8 cellular contexts compared by ENCODE assay signal in the genomic region with DNA sequence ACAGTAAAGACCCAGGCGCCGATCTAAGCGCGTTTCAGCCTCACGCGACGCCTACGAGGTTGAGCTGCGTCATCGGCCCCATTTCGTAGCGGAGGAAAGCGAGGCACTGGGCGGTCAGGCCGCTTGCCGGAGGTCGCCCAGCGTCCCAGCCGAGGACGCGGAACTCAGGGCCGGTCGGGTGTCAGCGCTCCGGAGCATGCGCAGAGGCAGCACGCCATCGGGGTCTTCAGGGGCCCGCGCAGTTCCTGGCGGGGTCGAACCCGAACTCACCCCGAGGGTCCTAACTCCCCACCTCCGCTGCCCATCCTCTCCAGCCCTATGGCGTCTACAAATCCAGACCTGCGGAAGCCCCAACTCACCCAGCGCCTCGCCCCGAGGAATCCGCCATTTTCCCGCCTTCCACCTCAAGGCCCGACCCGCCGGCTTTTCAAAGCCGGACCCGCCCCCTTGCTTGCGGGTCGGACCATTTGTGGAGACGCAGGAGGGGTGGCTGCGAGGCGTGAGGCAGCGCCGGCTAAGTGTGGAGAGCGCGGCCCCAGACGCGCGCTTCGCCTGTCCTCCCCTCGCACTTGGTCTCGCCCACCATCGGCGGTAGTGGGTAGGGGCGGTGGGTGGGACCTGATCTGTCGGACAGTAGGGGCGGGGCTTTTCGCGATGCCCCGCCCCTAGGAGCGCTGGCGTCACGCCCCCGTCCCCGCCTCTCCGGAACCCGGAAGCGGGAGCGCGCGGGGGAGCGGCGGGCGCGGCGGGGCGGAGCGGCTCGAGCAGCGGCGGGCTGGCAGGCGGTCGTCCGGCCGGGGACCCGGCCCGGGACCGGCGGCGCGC. TPM values are rescaled to one million over a fixed set of nuclear protein-coding genes. Genes with fewer than 3 reads are reported as not detected.
DNase-seq lines count a peak whose midpoint lies in the region; ATAC-seq and TF ChIP-seq lines count a peak whose summit lies in the region.

A gene with protein sequence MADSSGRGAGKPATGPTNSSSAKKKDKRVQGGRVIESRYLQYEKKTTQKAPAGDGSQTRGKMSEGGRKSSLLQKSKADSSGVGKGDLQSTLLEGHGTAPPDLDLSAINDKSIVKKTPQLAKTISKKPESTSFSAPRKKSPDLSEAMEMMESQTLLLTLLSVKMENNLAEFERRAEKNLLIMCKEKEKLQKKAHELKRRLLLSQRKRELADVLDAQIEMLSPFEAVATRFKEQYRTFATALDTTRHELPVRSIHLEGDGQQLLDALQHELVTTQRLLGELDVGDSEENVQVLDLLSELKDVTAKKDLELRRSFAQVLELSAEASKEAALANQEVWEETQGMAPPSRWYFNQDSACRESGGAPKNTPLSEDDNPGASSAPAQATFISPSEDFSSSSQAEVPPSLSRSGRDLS (minus strand): TSS at position 418 of the 825 bp plus-strand sequence. CDS start 30 bp downstream, at position 388.
A gene with protein sequence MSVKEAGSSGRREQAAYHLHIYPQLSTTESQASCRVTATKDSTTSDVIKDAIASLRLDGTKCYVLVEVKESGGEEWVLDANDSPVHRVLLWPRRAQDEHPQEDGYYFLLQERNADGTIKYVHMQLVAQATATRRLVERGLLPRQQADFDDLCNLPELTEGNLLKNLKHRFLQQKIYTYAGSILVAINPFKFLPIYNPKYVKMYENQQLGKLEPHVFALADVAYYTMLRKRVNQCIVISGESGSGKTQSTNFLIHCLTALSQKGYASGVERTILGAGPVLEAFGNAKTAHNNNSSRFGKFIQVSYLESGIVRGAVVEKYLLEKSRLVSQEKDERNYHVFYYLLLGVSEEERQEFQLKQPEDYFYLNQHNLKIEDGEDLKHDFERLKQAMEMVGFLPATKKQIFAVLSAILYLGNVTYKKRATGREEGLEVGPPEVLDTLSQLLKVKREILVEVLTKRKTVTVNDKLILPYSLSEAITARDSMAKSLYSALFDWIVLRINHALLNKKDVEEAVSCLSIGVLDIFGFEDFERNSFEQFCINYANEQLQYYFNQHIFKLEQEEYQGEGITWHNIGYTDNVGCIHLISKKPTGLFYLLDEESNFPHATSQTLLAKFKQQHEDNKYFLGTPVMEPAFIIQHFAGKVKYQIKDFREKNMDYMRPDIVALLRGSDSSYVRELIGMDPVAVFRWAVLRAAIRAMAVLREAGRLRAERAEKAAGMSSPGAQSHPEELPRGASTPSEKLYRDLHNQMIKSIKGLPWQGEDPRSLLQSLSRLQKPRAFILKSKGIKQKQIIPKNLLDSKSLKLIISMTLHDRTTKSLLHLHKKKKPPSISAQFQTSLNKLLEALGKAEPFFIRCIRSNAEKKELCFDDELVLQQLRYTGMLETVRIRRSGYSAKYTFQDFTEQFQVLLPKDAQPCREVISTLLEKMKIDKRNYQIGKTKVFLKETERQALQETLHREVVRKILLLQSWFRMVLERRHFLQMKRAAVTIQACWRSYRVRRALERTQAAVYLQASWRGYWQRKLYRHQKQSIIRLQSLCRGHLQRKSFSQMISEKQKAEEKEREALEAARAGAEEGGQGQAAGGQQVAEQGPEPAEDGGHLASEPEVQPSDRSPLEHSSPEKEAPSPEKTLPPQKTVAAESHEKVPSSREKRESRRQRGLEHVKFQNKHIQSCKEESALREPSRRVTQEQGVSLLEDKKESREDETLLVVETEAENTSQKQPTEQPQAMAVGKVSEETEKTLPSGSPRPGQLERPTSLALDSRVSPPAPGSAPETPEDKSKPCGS (N-terminal part only) (plus strand): TSS at position 743 of the 825 bp plus-strand sequence. CDS start 25,941 bp downstream, outside the sequence.

- POLR2A ChIA-PET in RWPE1 (lab: Yijun Ruan, JAX; ENCODE audit: low non-redundant PET), result no interaction called here

- no peaks in the 10 kb centered on the region for H3K27me3 Mint-ChIP-seq in naive B cell

- H3K4me1 Mint-ChIP-seq in naive B cell, result peaks cover 58 to 71% (median 70%) of the 10 kb centered on the region in 3 donors
- peaks cover 77% of the 10 kb centered on the region for H3K4me1 Mint-ChIP-seq in stimulated activated effector memory CD8-positive, alpha-beta T cell treated with anti-CD3 and anti-CD28 coated beads, Interleukin-12 subunit alpha, Interleukin-12 subunit beta, amount 100 ng/mL, for 72 hours

- peak within 1 kb of the TSS; percentile 95 for H3K27ac ChIP-seq in RWPE1

- peak within 1 kb of the TSS; percentile 91 to 100 (median 100) for H3K4me3 Mint-ChIP-seq in naive B cell
- peak within 1 kb of the TSS; percentile 99 for H3K4me3 Mint-ChIP-seq in stimulated activated effector memory CD8-positive, alpha-beta T cell treated with anti-CD3 and anti-CD28 coated beads, Interleukin-12 subunit alpha, Interleukin-12 subunit beta, amount 100 ng/mL, for 72 hours

- no peaks in the 10 kb centered on the region for H3K9me3 Mint-ChIP-seq in naive B cell
- no peaks in the 10 kb centered on the region for H3K9me3 Mint-ChIP-seq in stimulated activated effector memory CD8-positive, alpha-beta T cell treated with anti-CD3 and anti-CD28 coated beads, Interleukin-12 subunit alpha, Interleukin-12 subunit beta, amount 100 ng/mL, for 72 hours

- DNase-seq in EH (ENCODE audit: low read depth) (peak; percentile 99), H4 (ENCODE audit: low spot score) (peak; percentile 99), LoVo (ENCODE audit: low spot score) (peak; percentile 98), RWPE1 (ENCODE audit: low spot score) (peak; percentile 99), fibroblast of gingiva (ENCODE audit: low read depth) (peak; percentile 100), naive B cell (peak; percentile 100)
- DNase-seq in activated T-helper 1 cell treated with anti-CD3 and anti-CD28 coated beads, Interleukin-2, amount 50 U/mL, for 16 hours (ENCODE audit: low read depth in 1 of 2, low spot score in 1 of 2), result peak; percentile 98 to 100
- DNase-seq in stimulated activated effector memory CD8-positive, alpha-beta T cell treated with anti-CD3 and anti-CD28 coated beads, Interleukin-12 subunit alpha, Interleukin-12 subunit beta, amount 100 ng/mL, for 72 hours (ENCODE audit: low spot score in 2 of 2), result peak; percentile 96 to 99

- no peaks in the 10 kb centered on the region for H3K36me3 Mint-ChIP-seq in naive B cell
- H3K36me3 Mint-ChIP-seq in stimulated activated effector memory CD8-positive, alpha-beta T cell treated with anti-CD3 and anti-CD28 coated beads, Interleukin-12 subunit alpha, Interleukin-12 subunit beta, amount 100 ng/mL, for 72 hours, result peaks cover 70% of the 10 kb centered on the region

- TF ChIP-seq CTCF in RWPE1 (conservative IDR thresholded peaks at IDR 0.05; ENCODE audit: low read depth), result no peak

- H3K27ac Mint-ChIP-seq in naive B cell, result peak within 1 kb of the TSS; percentile 95 to 100 (median 98)
- peak within 1 kb of the TSS; percentile 95 for H3K27ac Mint-ChIP-seq in stimulated activated effector memory CD8-positive, alpha-beta T cell treated with anti-CD3 and anti-CD28 coated beads, Interleukin-12 subunit alpha, Interleukin-12 subunit beta, amount 100 ng/mL, for 72 hours

- peak; percentile 84 to 88 for ATAC-seq in naive B cell (ENCODE audit: low read depth in 2 of 2)
- peak; percentile 85 for ATAC-seq in stimulated activated effector memory CD8-positive, alpha-beta T cell treated with anti-CD3 and anti-CD28 coated beads, Interleukin-12 subunit alpha, Interleukin-12 subunit beta, amount 100 ng/mL, for 72 hours

- CTCF ChIA-PET in RWPE1 (lab: Yijun Ruan, JAX), result no interaction called here

RNA-seq across cellular contexts. Expression of the first gene that starts in this region (rescaled TPM):
- total RNA-seq in H4 (2014; rRNA removed; shearing (Covaris generic)), result 10.6 and 22.8 TPM in 2 replicates
- polyA plus RNA-seq in naive B cell (ENCODE audit: low read depth in 6 of 6), result 10 to 100 TPM in 2 of 6 donors, 1 to 10 TPM in 4; 3.9 to 11.4 (median 7.2) TPM

RNA-seq across cellular contexts. Expression of the second gene that starts in this region (rescaled TPM):
- 15.1 and 21.0 TPM in 2 replicates for total RNA-seq in H4 (2014; rRNA removed; shearing (Covaris generic))
- polyA plus RNA-seq in naive B cell (ENCODE audit: low read depth in 6 of 6), result 10 to 100 TPM in 2 of 6 donors, 1 to 10 TPM in 4; 3.1 to 34.9 (median 6.9) TPM

Comparison
In these comparisons a context has a peak if more than half of its experiments do, and no peak if none do; other contexts are left out.
1. Peak in every context shown above with its lines: DNase-seq, ATAC-seq and H3K27ac ChIP-seq.